ENCODE assay signal across 12 cellular contexts in the genomic region with DNA sequence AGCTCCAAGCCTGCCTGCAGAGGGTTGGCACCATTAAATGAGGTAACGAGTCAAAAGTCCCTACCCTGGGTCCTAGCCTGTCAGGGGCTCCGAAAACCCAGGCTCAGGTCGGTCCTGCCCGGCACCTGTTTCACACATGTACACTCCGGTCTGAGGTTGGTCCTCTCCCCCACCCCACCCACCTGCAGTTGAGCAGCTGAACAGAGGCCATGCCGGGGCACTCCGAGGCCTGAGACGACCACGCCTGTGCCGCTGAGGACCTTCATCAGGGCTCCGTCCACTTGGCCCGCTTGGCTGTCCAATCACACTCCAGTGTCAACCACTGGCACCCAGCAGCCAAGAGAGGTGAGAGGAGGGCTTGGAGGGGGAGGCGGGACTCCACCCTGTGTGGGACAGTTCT. TPM values are rescaled to one million over a fixed set of nuclear protein-coding genes. Genes with fewer than 3 reads are reported as not detected.
DNase-seq lines count a peak whose midpoint lies in the region; ATAC-seq and TF ChIP-seq lines count a peak whose summit lies in the region.
"Had no signal": no experiment of that assay in that cellular context is flagged by ENCODE, and none has a peak within 500 bp of the region (broad histone marks: within the 10 kb centered on the region; RNA-seq: fewer than 3 reads in every experiment).

No MANE protein-coding gene starts in this region.

- H2AK5ac ChIP-seq in neuronal stem cell (ENCODE audit: low read depth, low read length), result no peak overlapping the region

- H3K79me2 ChIP-seq in DOHH2 (ENCODE audit: control insufficient read depth, low read length), result peaks cover 25% of the 10 kb centered on the region

- H3K79me1 ChIP-seq in neuronal stem cell (ENCODE audit: low read depth, low read length), result peaks cover 14% of the 10 kb centered on the region

- H3F3A ChIP-seq in DOHH2 (ENCODE audit: control insufficient read depth, insufficient read depth), result peaks cover 22% of the 10 kb centered on the region

- no peak overlapping the region for H3K4ac ChIP-seq in neuronal stem cell (ENCODE audit: low read length)

- WGBS in neuronal stem cell (ENCODE audit: extremely low coverage in 2 of 2, insufficient read length in 2 of 2, insufficient replicate concordance in 1 of 2), 2 donors, result no CpG with 5 or more reads among the region's 13 CpGs

- peak overlapping the region; percentile 89 for H3K4me3 ChIP-seq in DOHH2 (ENCODE audit: low read length)
- no peak overlapping the region for H3K4me3 ChIP-seq in NT2/D1 (ENCODE audit: insufficient read length, low read depth)
- H3K4me3 ChIP-seq in choroid plexus epithelial cell (ENCODE audit: low read depth, low read length), result peak overlapping the region; percentile 70
- peak overlapping the region in 1 of 2 donors; percentile 100 for H3K4me3 ChIP-seq in neuronal stem cell (ENCODE audit: low read length in 2 of 2)

- H3K9me3 ChIP-seq in DOHH2 (ENCODE audit: control insufficient read depth, insufficient read depth, low read length), result no peaks in the 10 kb centered on the region
- no peaks in the 10 kb centered on the region for H3K9me3 ChIP-seq in NT2/D1 (ENCODE audit: insufficient read depth, low read length)
- no peaks in the 10 kb centered on the region for H3K9me3 ChIP-seq in neuronal stem cell (replicated peaks in 1 of 2; ENCODE audit: control insufficient read depth in 2 of 2, insufficient read depth in 1 of 2, low read depth in 1 of 2, low read length in 2 of 2)

- H4K8ac ChIP-seq in neuronal stem cell (ENCODE audit: low read depth, low read length), result no peak overlapping the region

- H4K91ac ChIP-seq in neuronal stem cell (ENCODE audit: low read depth, low read length, poor library complexity), result no peak overlapping the region

- H4K20me1 ChIP-seq in DOHH2 (ENCODE audit: control insufficient read depth, insufficient read depth, low read depth, low read length), result no peaks in the 10 kb centered on the region

- no peak overlapping the region for H3K27ac ChIP-seq in DOHH2 (ENCODE audit: low read depth, low read length)
- H3K27ac ChIP-seq in neuronal stem cell (replicated peaks; ENCODE audit: low read length), result no peak overlapping the region

- H3K36me3 ChIP-seq in DOHH2 (ENCODE audit: control insufficient read depth, low read length) (peaks cover 52% of the 10 kb centered on the region), NT2/D1 (ENCODE audit: insufficient read depth, insufficient read length, low read length) (peaks cover 54% of the 10 kb centered on the region), neuronal stem cell (replicated peaks in 1 of 2; ENCODE audit: control insufficient read depth in 2 of 2, insufficient read depth in 2 of 2, low read length in 2 of 2) (peaks cover 23 to 32% of the 10 kb centered on the region in 2 donors)

- H2BK15ac ChIP-seq in neuronal stem cell (ENCODE audit: low read length), result no peak overlapping the region

- H3K27me3 ChIP-seq in DOHH2 (ENCODE audit: control insufficient read depth, low read length) (no peaks in the 10 kb centered on the region), NT2/D1 (ENCODE audit: insufficient read depth, insufficient read length) (no peaks in the 10 kb centered on the region), neuronal stem cell (ENCODE audit: control insufficient read depth in 3 of 3, insufficient read depth in 3 of 3, low read depth in 1 of 3, low read length in 3 of 3) (no peaks in the 10 kb centered on the region)
- H3K27me3 ChIP-seq: cardiac muscle cell had no signal

- no peak overlapping the region for H2AFZ ChIP-seq in neuronal stem cell (ENCODE audit: low read length)

- no peak overlapping the region for H2BK12ac ChIP-seq in neuronal stem cell (ENCODE audit: low read length)

- no peak overlapping the region for H3K14ac ChIP-seq in neuronal stem cell (ENCODE audit: low read length)

- H3K23ac ChIP-seq in neuronal stem cell (ENCODE audit: low read depth, low read length, poor library complexity), result peak overlapping the region; percentile 43

- no peak for DNase-seq in NT2/D1 (ENCODE audit: low read depth, low spot score)
- no peak for DNase-seq in choroid plexus epithelial cell (ENCODE audit: low read depth)
- DNase-seq in neuronal stem cell (ENCODE audit: low spot score), result no peak
- DNase-seq: NCI-H2227 treated with DMSO at 0.1 percent for 48 hours, retina had no signal

- H3K9me2 ChIP-seq in DOHH2 (replicated peaks; ENCODE audit: control insufficient read depth, low read length), result no peaks in the 10 kb centered on the region

- H3K4me1 ChIP-seq in DOHH2 (ENCODE audit: control insufficient read depth, low read length) (peaks cover 35% of the 10 kb centered on the region), NT2/D1 (ENCODE audit: insufficient read depth, insufficient read length) (peaks cover 17% of the 10 kb centered on the region), neuronal stem cell (ENCODE audit: control insufficient read depth in 2 of 2, insufficient read depth in 1 of 2, low read depth in 1 of 2, low read length in 2 of 2) (peaks cover 12% of the 10 kb centered on the region in 2 donors)

- TF ChIP-seq CTCF in DOHH2 (IDR thresholded peaks at IDR 0.05; ENCODE audit: low read depth, low read length, poor library complexity, severe bottlenecking) (no peak), choroid plexus epithelial cell (conservative IDR thresholded peaks at IDR 0.05; ENCODE audit: low read depth, low read length) (no peak)

- peak overlapping the region; percentile 70 for H3K4me2 ChIP-seq in DOHH2 (ENCODE audit: low read length)
- no peak overlapping the region for H3K4me2 ChIP-seq in neuronal stem cell (ENCODE audit: insufficient read depth, low read length, poor library complexity, severe bottlenecking)

- no peak overlapping the region for H2BK120ac ChIP-seq in neuronal stem cell (ENCODE audit: low read depth, low read length)

- H2BK5ac ChIP-seq in neuronal stem cell (ENCODE audit: low read length), result no peak overlapping the region

- no peak overlapping the region for H3K18ac ChIP-seq in neuronal stem cell (ENCODE audit: low read length)

- ATAC-seq in GM19351 (IDR thresholded peaks at IDR 0.05; ENCODE audit: unreplicated experiment) (no peak), GM18870 (IDR thresholded peaks at IDR 0.05; ENCODE audit: unreplicated experiment) (no peak), GM21825 (IDR thresholded peaks at IDR 0.05; ENCODE audit: unreplicated experiment) (no peak)
- ATAC-seq in activated CD4-positive, CD25-positive, alpha-beta regulatory T cell treated with anti-CD3 and anti-CD28 coated beads, Interleukin-2, amount 50 U/mL, for 24 hours, result no peak
- ATAC-seq: stimulated activated memory B cell treated with anti-CD40 and anti-IgM and Interleukin-4, amounts not matched to agents 10 μg/mL and 1 μg/mL and 100 μg/mL, for 72 hours had no signal

- peak overlapping the region; percentile 99 for H3K9ac ChIP-seq in NT2/D1 (ENCODE audit: insufficient read length, low read depth)
- H3K9ac ChIP-seq in neuronal stem cell (ENCODE audit: low read depth, low read length, poor library complexity), result peak overlapping the region; percentile 34

RNA-seq across cellular contexts. Expression of gene TSSC4, which starts 1.6 kb away (rescaled TPM):
- polyA plus RNA-seq in neuronal stem cell (2013, experiment 1 of 2), result 50.8 TPM
- polyA plus RNA-seq in neuronal stem cell (2013, experiment 2 of 2), result 54.1 TPM

RNA-seq across cellular contexts. Expression of gene CD81, which starts 25.0 kb away (rescaled TPM):
- polyA plus RNA-seq in neuronal stem cell (2013, experiment 1 of 2), result 200 TPM
- polyA plus RNA-seq in neuronal stem cell (2013, experiment 2 of 2), result 195 TPM

RNA-seq across cellular contexts. Expression of gene TRPM5, which starts 42.2 kb away (rescaled TPM):
- polyA plus RNA-seq in neuronal stem cell (2013, experiment 1 of 2), result 0.01 TPM
- 0.01 TPM for polyA plus RNA-seq in neuronal stem cell (2013, experiment 2 of 2)

RNA-seq across cellular contexts. Expression of gene KCNQ1, which starts 42.7 kb away (rescaled TPM):
- polyA plus RNA-seq in neuronal stem cell (2013, experiment 1 of 2), result 1.2 TPM
- polyA plus RNA-seq in neuronal stem cell (2013, experiment 2 of 2), result 1.1 TPM
